24 cellular contexts compared by ENCODE assay signal in the genomic region with DNA sequence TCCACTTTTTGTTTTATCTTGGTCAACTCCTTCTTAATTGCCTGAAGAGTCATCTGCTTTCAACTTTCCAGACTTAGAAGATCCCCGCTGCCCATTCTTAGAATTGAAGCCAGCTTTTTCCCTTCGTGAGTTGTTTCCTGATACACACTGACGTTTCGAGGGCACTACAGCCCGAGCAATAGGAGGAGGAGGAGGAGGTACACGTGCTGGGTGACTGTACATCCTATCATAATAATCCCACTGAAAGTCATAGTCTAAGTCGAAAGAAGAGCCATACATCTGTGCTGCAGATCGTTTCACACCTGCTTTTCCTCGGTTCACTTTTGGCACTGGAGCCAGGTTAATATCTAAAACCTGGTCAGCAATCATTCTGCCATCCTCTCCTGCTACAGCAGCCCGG.
"Had no signal": no experiment of that assay in that cellular context is flagged by ENCODE, and none has a peak within 500 bp of the region (broad histone marks: within the 10 kb centered on the region; RNA-seq: fewer than 3 reads in every experiment).

No MANE protein-coding gene starts in this region.

- H3K27me3 Mint-ChIP-seq: activated CD4-positive, alpha-beta memory T cell treated with anti-CD3 and anti-CD28 coated beads, Interleukin-2, amount 10 ng/mL, durations not matched to agents 7 days and 5 days; activated CD4-positive, alpha-beta T cell treated with anti-CD3 and anti-CD28 coated beads, Interleukin-2, amount 10 ng/mL, durations not matched to agents 7 days and 5 days; activated naive CD8-positive, alpha-beta T cell; activated T-helper 17 cell treated with anti-CD3 and anti-CD28 coated beads, Interleukin-2, amount 50 U/mL, for 72 hours; T-helper 17 cell had no signal

- FAIRE-seq: colon, TTC549 had no signal

- H3K36me3 Mint-ChIP-seq: activated naive CD8-positive, alpha-beta T cell had no signal

- H3K27me3 ChIP-seq: SJCRH30 had no signal

- DNase-seq: activated CD4-positive, alpha-beta memory T cell treated with anti-CD3 and anti-CD28 coated beads, Interleukin-2, amount 10 ng/mL, durations not matched to agents 7 days and 5 days; activated CD4-positive, alpha-beta T cell treated with anti-CD3 and anti-CD28 coated beads, Interleukin-2, amount 10 ng/mL, durations not matched to agents 7 days and 5 days; activated CD4-positive, CD25-positive, alpha-beta regulatory T cell; activated gamma-delta T cell; activated naive CD4-positive, alpha-beta T cell treated with anti-CD3 and anti-CD28 coated beads for 36 hours; activated T-cell treated with anti-CD3 and anti-CD28 coated beads for 4 hours; activated T-cell treated with anti-CD3 and anti-CD28 coated beads, Interleukin-2, amount 50 U/mL, for 48 hours; cerebellar nuclear complex; MM.1S; NCI-H146; NCI-H187 treated with DMSO at 0.1 percent for 48 hours; NCI-H2081 treated with DMSO at 0.1 percent for 48 hours; NCI-H446; RPMI8226; SJCRH30; T-helper 17 cell; T-helper 9 cell had no signal

- H3K9me3 ChIP-seq: SJCRH30 had no signal

- H3K27ac Mint-ChIP-seq: activated CD4-positive, alpha-beta memory T cell treated with anti-CD3 and anti-CD28 coated beads, Interleukin-2, amount 10 ng/mL, durations not matched to agents 7 days and 5 days; activated CD4-positive, alpha-beta T cell treated with anti-CD3 and anti-CD28 coated beads, Interleukin-2, amount 10 ng/mL, durations not matched to agents 7 days and 5 days; activated naive CD4-positive, alpha-beta T cell treated with anti-CD3 and anti-CD28 coated beads for 36 hours; activated naive CD8-positive, alpha-beta T cell; activated T-helper 17 cell treated with anti-CD3 and anti-CD28 coated beads, Interleukin-2, amount 50 U/mL, for 72 hours; T-helper 17 cell had no signal

- ATAC-seq: activated T-helper 17 cell treated with anti-CD3 and anti-CD28 coated beads, Interleukin-2, amount 50 U/mL, for 72 hours; Panc1; Right ventricle myocardium inferior; SK-N-SH treated with all-trans-retinoic acid at 6 μM for 48 hours; T-helper 17 cell had no signal

- H3K36me3 ChIP-seq: SJCRH30 had no signal

- H3K4me3 Mint-ChIP-seq: activated CD4-positive, alpha-beta memory T cell treated with anti-CD3 and anti-CD28 coated beads, Interleukin-2, amount 10 ng/mL, durations not matched to agents 7 days and 5 days; activated CD4-positive, alpha-beta T cell treated with anti-CD3 and anti-CD28 coated beads, Interleukin-2, amount 10 ng/mL, durations not matched to agents 7 days and 5 days; activated naive CD4-positive, alpha-beta T cell treated with anti-CD3 and anti-CD28 coated beads for 36 hours; activated naive CD8-positive, alpha-beta T cell; activated T-helper 17 cell treated with anti-CD3 and anti-CD28 coated beads, Interleukin-2, amount 50 U/mL, for 72 hours; T-helper 17 cell had no signal

- H3K4me1 Mint-ChIP-seq: activated CD4-positive, alpha-beta memory T cell treated with anti-CD3 and anti-CD28 coated beads, Interleukin-2, amount 10 ng/mL, durations not matched to agents 7 days and 5 days; activated CD4-positive, alpha-beta T cell treated with anti-CD3 and anti-CD28 coated beads, Interleukin-2, amount 10 ng/mL, durations not matched to agents 7 days and 5 days; activated T-helper 17 cell treated with anti-CD3 and anti-CD28 coated beads, Interleukin-2, amount 50 U/mL, for 72 hours; T-helper 17 cell had no signal

- H3K27ac ChIP-seq: SJCRH30 had no signal

- H3K4me1 ChIP-seq: SJCRH30 had no signal

- H3K4me3 ChIP-seq: SJCRH30 had no signal
